ENCODE assay signal across 23 cellular contexts in the genomic region with DNA sequence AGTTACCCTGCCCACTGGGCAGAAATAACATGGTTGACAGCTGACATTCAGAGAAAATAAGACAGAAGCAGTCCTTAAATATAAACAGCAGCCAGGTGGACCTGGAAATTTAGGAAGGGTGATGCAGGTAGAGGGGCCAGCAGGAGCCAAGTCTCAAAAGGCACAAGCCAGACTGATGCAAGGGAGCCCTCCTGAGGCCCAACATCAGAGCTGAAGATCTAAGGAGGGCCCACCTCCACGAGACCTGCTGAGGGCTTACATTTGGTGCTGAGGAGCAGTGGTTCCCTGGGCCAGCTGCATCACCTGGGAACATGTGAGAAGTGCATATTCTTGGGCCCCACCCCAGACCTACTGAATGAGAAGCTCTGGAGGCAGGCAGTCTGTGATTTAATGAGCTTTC.
"Had no signal": no experiment of that assay in that cellular context is flagged by ENCODE, and none has a peak within 500 bp of the region (broad histone marks: within the 10 kb centered on the region; RNA-seq: fewer than 3 reads in every experiment).

No MANE protein-coding gene starts in this region.

- H2AFZ ChIP-seq: neural progenitor cell had no signal

- DNase-seq: effector CD8-positive, alpha-beta T cell; glutamatergic neuron; immature natural killer cell; left lung; lower lobe of right lung; midbrain; pancreas; spleen; stimulated activated CD4-positive, alpha-beta T cell treated with anti-CD3 and anti-CD28 coated beads, Interleukin-15, amount 100 ng/mL, for 24 hours; stimulated activated CD4-positive, alpha-beta T cell treated with anti-CD3 and anti-CD28 coated beads, Interleukin-1b, Interleukin-23, amount 100 ng/mL, for 48 hours; stimulated activated CD4-positive, alpha-beta T cell treated with anti-CD3 and anti-CD28 coated beads, Interleukin-4, amount 100 ng/mL, for 24 hours; tibial artery; upper lobe of left lung; uterus had no signal

- H3K36me3 ChIP-seq: esophagus muscularis mucosa, gastroesophageal sphincter, left lung, lower lobe of right lung, neural progenitor cell, pancreas, spleen, tibial artery, upper lobe of left lung, uterus had no signal

- H3K36me3 Mint-ChIP-seq: immature natural killer cell; memory B cell; natural killer cell treated with Interleukin-12 subunit alpha and Interleukin-12 subunit beta and Interleukin-15 and Interleukin-18, amount 100 ng/mL, for 72 hours; neural progenitor cell; stimulated activated memory B cell treated with anti-CD40 and anti-IgM and Interleukin-4, amounts not matched to agents 10 μg/mL and 1 μg/mL and 100 μg/mL, for 72 hours had no signal

- H3K4me3 ChIP-seq: coronary artery, esophagus muscularis mucosa, gastroesophageal sphincter, left lung, lower lobe of right lung, neural progenitor cell, pancreas, spleen, tibial artery, upper lobe of left lung, uterus had no signal

- H3K4me1 ChIP-seq: left lung, lower lobe of right lung, neural progenitor cell, pancreas, spleen, upper lobe of left lung had no signal

- H3K27me3 ChIP-seq: esophagus muscularis mucosa, gastroesophageal sphincter, left lung, neural progenitor cell, pancreas, spleen, tibial artery, upper lobe of left lung, uterus had no signal

- H3K27ac ChIP-seq: coronary artery, esophagus muscularis mucosa, gastroesophageal sphincter, left lung, lower lobe of right lung, neural progenitor cell, pancreas, spleen, tibial artery, upper lobe of left lung, uterus had no signal

- ATAC-seq: gastroesophageal sphincter; left lung; lower lobe of right lung; natural killer cell treated with Interleukin-12 subunit alpha and Interleukin-12 subunit beta and Interleukin-15 and Interleukin-18, amount 100 ng/mL, for 72 hours; sciatic nerve; stimulated activated memory B cell treated with anti-CD40 and anti-IgM and Interleukin-4, amounts not matched to agents 10 μg/mL and 1 μg/mL and 100 μg/mL, for 72 hours had no signal

- H3K9me3 Mint-ChIP-seq: memory B cell; natural killer cell treated with Interleukin-12 subunit alpha and Interleukin-12 subunit beta and Interleukin-15 and Interleukin-18, amount 100 ng/mL, for 72 hours; neural progenitor cell; stimulated activated memory B cell treated with anti-CD40 and anti-IgM and Interleukin-4, amounts not matched to agents 10 μg/mL and 1 μg/mL and 100 μg/mL, for 72 hours; stimulated activated naive CD8-positive, alpha-beta T cell treated with anti-CD3 and anti-CD28 coated beads, Interleukin-15, Interleukin-2, amounts not matched to agents 100 ng/mL and 50 ng/mL, for 24 hours had no signal

- H3K4me3 Mint-ChIP-seq: immature natural killer cell; memory B cell; natural killer cell treated with Interleukin-12 subunit alpha and Interleukin-12 subunit beta and Interleukin-15 and Interleukin-18, amount 100 ng/mL, for 72 hours; neural progenitor cell; stimulated activated memory B cell treated with anti-CD40 and anti-IgM and Interleukin-4, amounts not matched to agents 10 μg/mL and 1 μg/mL and 100 μg/mL, for 72 hours; stimulated activated naive CD8-positive, alpha-beta T cell treated with anti-CD3 and anti-CD28 coated beads, Interleukin-15, Interleukin-2, amounts not matched to agents 100 ng/mL and 50 ng/mL, for 24 hours had no signal

- H3K4me2 ChIP-seq: neural progenitor cell had no signal

- H3K9ac ChIP-seq: neural progenitor cell had no signal

- H3K27ac Mint-ChIP-seq: immature natural killer cell; memory B cell; natural killer cell treated with Interleukin-12 subunit alpha and Interleukin-12 subunit beta and Interleukin-15 and Interleukin-18, amount 100 ng/mL, for 72 hours; neural progenitor cell; stimulated activated memory B cell treated with anti-CD40 and anti-IgM and Interleukin-4, amounts not matched to agents 10 μg/mL and 1 μg/mL and 100 μg/mL, for 72 hours; stimulated activated naive CD8-positive, alpha-beta T cell treated with anti-CD3 and anti-CD28 coated beads, Interleukin-15, Interleukin-2, amounts not matched to agents 100 ng/mL and 50 ng/mL, for 24 hours had no signal

- H3K9me3 ChIP-seq: esophagus muscularis mucosa, gastroesophageal sphincter, left lung, lower lobe of right lung, pancreas, spleen, tibial artery, upper lobe of left lung, uterus had no signal

- H3K27me3 Mint-ChIP-seq: stimulated activated memory B cell treated with anti-CD40 and anti-IgM and Interleukin-4, amounts not matched to agents 10 μg/mL and 1 μg/mL and 100 μg/mL, for 72 hours; stimulated activated naive CD8-positive, alpha-beta T cell treated with anti-CD3 and anti-CD28 coated beads, Interleukin-15, Interleukin-2, amounts not matched to agents 100 ng/mL and 50 ng/mL, for 24 hours had no signal

- H3K4me1 Mint-ChIP-seq: immature natural killer cell; memory B cell; neural progenitor cell; stimulated activated memory B cell treated with anti-CD40 and anti-IgM and Interleukin-4, amounts not matched to agents 10 μg/mL and 1 μg/mL and 100 μg/mL, for 72 hours had no signal
